ENCODE assay signal across 24 cellular contexts in genomic region chr2:15845737-15846405, GRCh38.
"Had no signal": no experiment of that assay in that cellular context is flagged by ENCODE, and none has a peak within 500 bp of the region (broad histone marks: within the 10 kb centered on the region; RNA-seq: fewer than 3 reads in every experiment).

No MANE protein-coding gene starts in this region.

- H3K36me3 ChIP-seq: heart right ventricle, left ventricle myocardium inferior, ovary, tibial nerve, uterus had no signal

- H3K36me3 Mint-ChIP-seq: naive thymus-derived CD8-positive, alpha-beta T cell; stimulated activated naive B cell treated with anti-CD40 and anti-IgM and Interleukin-4, amounts not matched to agents 10 μg/mL and 1 μg/mL and 100 μg/mL, for 72 hours; type B pancreatic cell had no signal

- H3K27ac Mint-ChIP-seq: naive thymus-derived CD8-positive, alpha-beta T cell; nephron; progenitor cell of endocrine pancreas; stimulated activated naive B cell treated with anti-CD40 and anti-IgM and Interleukin-4, amounts not matched to agents 10 μg/mL and 1 μg/mL and 100 μg/mL, for 72 hours; stimulated activated naive CD8-positive, alpha-beta T cell treated with anti-CD3 and anti-CD28 coated beads, Interleukin-15, Interleukin-2, amounts not matched to agents 100 ng/mL and 50 ng/mL, for 24 hours; type B pancreatic cell had no signal

- H3K4me3 Mint-ChIP-seq: naive thymus-derived CD8-positive, alpha-beta T cell; nephron; neural crest cell; stimulated activated naive B cell treated with anti-CD40 and anti-IgM and Interleukin-4, amounts not matched to agents 10 μg/mL and 1 μg/mL and 100 μg/mL, for 72 hours; stimulated activated naive CD8-positive, alpha-beta T cell treated with anti-CD3 and anti-CD28 coated beads, Interleukin-15, Interleukin-2, amounts not matched to agents 100 ng/mL and 50 ng/mL, for 24 hours; type B pancreatic cell had no signal

- ATAC-seq: heart right ventricle; naive thymus-derived CD8-positive, alpha-beta T cell; right cardiac atrium; sciatic nerve; stimulated activated naive B cell treated with anti-CD40 and anti-IgM and Interleukin-4, amounts not matched to agents 10 μg/mL and 1 μg/mL and 100 μg/mL, for 72 hours had no signal

- H3K4me2 ChIP-seq: hepatocyte had no signal

- H3K9me3 Mint-ChIP-seq: neural crest cell; stimulated activated naive CD8-positive, alpha-beta T cell treated with anti-CD3 and anti-CD28 coated beads, Interleukin-15, Interleukin-2, amounts not matched to agents 100 ng/mL and 50 ng/mL, for 24 hours had no signal

- H3K79me2 ChIP-seq: hepatocyte had no signal

- H3K4me1 Mint-ChIP-seq: stimulated activated naive B cell treated with anti-CD40 and anti-IgM and Interleukin-4, amounts not matched to agents 10 μg/mL and 1 μg/mL and 100 μg/mL, for 72 hours had no signal

- H3K27me3 Mint-ChIP-seq: stimulated activated naive CD8-positive, alpha-beta T cell treated with anti-CD3 and anti-CD28 coated beads, Interleukin-15, Interleukin-2, amounts not matched to agents 100 ng/mL and 50 ng/mL, for 24 hours; type B pancreatic cell had no signal

- H3K27ac ChIP-seq: heart right ventricle, hepatocyte, left ventricle myocardium inferior, ovary, skin epidermis, tibial nerve, uterus had no signal

- H2AFZ ChIP-seq: hepatocyte had no signal

- H3K9me3 ChIP-seq: mucosa of descending colon, ovary, uterus had no signal

- H3K4me3 ChIP-seq: heart right ventricle, hepatocyte, left ventricle myocardium inferior, lung, mucosa of descending colon, ovary, skin epidermis, tibial nerve, uterus had no signal

- DNase-seq: heart right ventricle; islet precursor cell; left ventricle myocardium inferior; midbrain; mucosa of descending colon; naive thymus-derived CD8-positive, alpha-beta T cell; ovary; right cardiac atrium; stimulated activated CD4-positive, alpha-beta T cell treated with anti-CD3 and anti-CD28 coated beads, Interleukin-12 subunit alpha, Interleukin-12 subunit beta, amount 100 ng/mL, for 4 hours; stimulated activated CD4-positive, alpha-beta T cell treated with anti-CD3 and anti-CD28 coated beads, Interleukin-15, amount 100 ng/mL, for 24 hours; stimulated activated CD4-positive, alpha-beta T cell treated with anti-CD3 and anti-CD28 coated beads, Interleukin-2, amount 100 ng/mL, for 24 hours; stimulated activated CD4-positive, alpha-beta T cell treated with anti-CD3 and anti-CD28 coated beads, Interleukin-4, amount 100 ng/mL, for 1 hour; stimulated activated naive B cell treated with anti-CD40 and anti-IgM and Interleukin-4, amounts not matched to agents 10 μg/mL and 1 μg/mL and 100 μg/mL, for 72 hours; uterus had no signal

- H3K27me3 ChIP-seq: hepatocyte, ovary, tibial nerve, uterus had no signal

- H3K4me1 ChIP-seq: heart right ventricle, left ventricle myocardium inferior, tibial nerve, uterus had no signal
